9 cellular contexts compared by ENCODE assay signal in the genomic region with DNA sequence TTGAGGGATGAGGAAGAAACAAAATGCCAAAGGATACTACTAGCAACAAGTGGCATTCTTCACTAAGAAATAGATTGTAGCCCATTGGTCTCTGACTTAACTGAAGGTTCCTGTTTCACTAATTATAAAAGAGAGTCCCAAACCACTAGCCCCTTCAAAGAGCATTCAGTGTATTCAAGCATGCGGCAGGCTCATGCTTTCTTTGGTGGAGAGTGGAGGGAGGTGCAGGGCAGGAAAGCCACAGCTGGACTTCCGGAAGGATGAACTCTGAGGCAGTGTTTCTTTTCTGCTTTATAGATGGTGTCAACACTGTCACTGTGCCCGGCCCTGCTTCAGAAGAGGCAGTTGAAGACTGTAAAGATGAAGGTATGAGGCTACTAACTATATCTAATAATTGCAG.
A peak's percentile ranks its signal among the peaks of the same experiment; 100 is the strongest.
DNase-seq lines count a peak whose midpoint lies in the region; ATAC-seq and TF ChIP-seq lines count a peak whose summit lies in the region.
"Had no signal": no experiment of that assay in that cellular context is flagged by ENCODE, and none has a peak within 500 bp of the region (broad histone marks: within the 10 kb centered on the region; RNA-seq: fewer than 3 reads in every experiment).

No MANE protein-coding gene starts in this region.

- in situ Hi-C loops in KBM-7 (cut with MboI; ENCODE audit: low pct_unique_long_range_greater_than_20kb, low sequenced_read_pairs), result no loop called here

- ATAC-seq in GM19043 (IDR thresholded peaks at IDR 0.05; ENCODE audit: low read depth, unreplicated experiment), result peak; percentile 92
- peak; percentile 90 for ATAC-seq in GM21825 (IDR thresholded peaks at IDR 0.05; ENCODE audit: unreplicated experiment)
- peak; percentile 91 for ATAC-seq in HG03469 (IDR thresholded peaks at IDR 0.05; ENCODE audit: unreplicated experiment)

- peak overlapping the region; percentile 36 for H3K4me3 ChIP-seq in neuron (ENCODE audit: low read length)

- BruUV-seq in MCF 10A (replicated peaks; lab: Mats Ljungman, UMichigan), result no TSS peak

- peaks cover 22% of the 10 kb centered on the region for H3K4me1 ChIP-seq in neuron (ENCODE audit: insufficient read depth, low read length)

- no peak for TF ChIP-seq CTCF in MCF 10A (IDR thresholded peaks at IDR 0.05; ENCODE audit: unreplicated experiment)

- intact Hi-C loops in MCF 10A (cut with micrococcal nuclease), result loop anchor here (10.0 kb wide), 1 partner anchor 562 kb away; no protein-coding TSS in a partner anchor

- no peak overlapping the region for H3K27ac Mint-ChIP-seq in MCF 10A (ENCODE audit: low read depth, unreplicated experiment)

- H3K27me3 ChIP-seq in neuron (ENCODE audit: insufficient read depth, low read length), result no peaks in the 10 kb centered on the region

- H3K9me3 ChIP-seq in neuron (ENCODE audit: low read length), result peaks cover 4% of the 10 kb centered on the region

- POLR2A ChIA-PET in MCF 10A (lab: Yijun Ruan, JAX), result no interaction called here

- no peak overlapping the region for H3K4me3 Mint-ChIP-seq in MCF 10A (ENCODE audit: unreplicated experiment)

- no peaks in the 10 kb centered on the region for H3K36me3 Mint-ChIP-seq in MCF 10A (ENCODE audit: insufficient read depth, unreplicated experiment)

- H3K27me3 Mint-ChIP-seq in MCF 10A (ENCODE audit: insufficient read depth, unreplicated experiment), result no peaks in the 10 kb centered on the region

- no peak for DNase-seq in activated CD4-positive, alpha-beta T cell treated with anti-CD3 and anti-CD28 coated beads, Interleukin-2, amount 50 U/mL, for 1 hour
- no peak for DNase-seq in stimulated activated naive CD4-positive, alpha-beta T cell treated with Interleukin-2 at 50 U/mL for 16 hours (lab: John Stamatoyannopoulos, UW)
- DNase-seq in KBM-7 (no peak), MCF 10A (ENCODE audit: unreplicated experiment) (no peak)
- DNase-seq: stimulated activated CD4-positive, alpha-beta T cell treated with anti-CD3 and anti-CD28 coated beads, Interleukin-15, amount 100 ng/mL, for 24 hours had no signal

- no peaks in the 10 kb centered on the region for H3K36me3 ChIP-seq in neuron (ENCODE audit: insufficient read depth, low read length)

- H3K9me3 Mint-ChIP-seq in MCF 10A (ENCODE audit: unreplicated experiment), result no peaks in the 10 kb centered on the region

- CTCF ChIA-PET in MCF 10A (lab: Yijun Ruan, JAX), result interaction anchor here (1.0 kb wide), 1 partner anchor 1577 kb away, joined by 3 read pairs; no protein-coding TSS in a partner anchor

- H3K4me1 Mint-ChIP-seq in MCF 10A (ENCODE audit: insufficient read depth, unreplicated experiment), result peaks cover 9% of the 10 kb centered on the region

- peak overlapping the region; percentile 72 for H2AFZ ChIP-seq in neuron (ENCODE audit: low read depth, low read length)
